Comparison of ENCODE assay signal across 10 cellular contexts in genomic region chr15:91338763-91339162, GRCh38.
A peak's percentile ranks its signal among the peaks of the same experiment; 100 is the strongest.
DNase-seq lines count a peak whose midpoint lies in the region; ATAC-seq and FAIRE-seq lines count a peak whose summit lies in the region.
"Had no signal": no experiment of that assay in that cellular context is flagged by ENCODE, and none has a peak within 500 bp of the region (broad histone marks: within the 10 kb centered on the region; RNA-seq: fewer than 3 reads in every experiment).

No MANE protein-coding gene starts in this region.

- no peak overlapping the region for H3K27ac Mint-ChIP-seq in activated CD4-positive, alpha-beta T cell treated with anti-CD3 and anti-CD28 coated beads for 36 hours

- peak; percentile 18 for DNase-seq in activated CD4-positive, alpha-beta T cell treated with anti-CD3 and anti-CD28 coated beads for 36 hours
- no peak for DNase-seq in activated CD4-positive, alpha-beta T cell treated with anti-CD3 and anti-CD28 coated beads for 1 hour
- DNase-seq in RKO (ENCODE audit: low spot score) = peak; percentile 26
- DNase-seq in neuronal stem cell (ENCODE audit: low spot score) = peak; percentile 57
- no peak for DNase-seq in OCI-M2 (lab: John Stamatoyannopoulos, UW; ENCODE audit: unreplicated experiment)
- DNase-seq in anterior cingulate cortex (lab: John Stamatoyannopoulos, UW) = no peak
- DNase-seq: gastrocnemius medialis, SHP77 had no signal

- no peak overlapping the region for H3K27ac ChIP-seq in neuronal stem cell (replicated peaks; ENCODE audit: low read length)
- H3K27ac ChIP-seq: gastrocnemius medialis had no signal

- H3K4ac ChIP-seq in neuronal stem cell (ENCODE audit: low read length) = no peak overlapping the region

- H3K4me1 ChIP-seq in neuronal stem cell (ENCODE audit: control insufficient read depth in 2 of 2, insufficient read depth in 1 of 2, low read depth in 1 of 2, low read length in 2 of 2) = no peaks in the 10 kb centered on the region
- H3K4me1 ChIP-seq: gastrocnemius medialis had no signal

- H2BK5ac ChIP-seq in neuronal stem cell (ENCODE audit: low read length) = no peak overlapping the region

- no peaks in the 10 kb centered on the region for H3K79me1 ChIP-seq in neuronal stem cell (ENCODE audit: low read depth, low read length)

- H3K9me3 ChIP-seq in neuronal stem cell (replicated peaks in 1 of 2; ENCODE audit: control insufficient read depth in 2 of 2, insufficient read depth in 1 of 2, low read depth in 1 of 2, low read length in 2 of 2) = no peaks in the 10 kb centered on the region
- H3K9me3 ChIP-seq: gastrocnemius medialis had no signal

- H2AK5ac ChIP-seq in neuronal stem cell (ENCODE audit: low read depth, low read length) = no peak overlapping the region

- no peak for ATAC-seq in activated CD4-positive, alpha-beta T cell treated with anti-CD3 and anti-CD28 coated beads for 36 hours
- no peak for ATAC-seq in GM19452 (IDR thresholded peaks at IDR 0.05; ENCODE audit: unreplicated experiment)
- ATAC-seq: gastrocnemius medialis had no signal

- FAIRE-seq in endometrium (lab: Jason Lieb, UNC) = peak; percentile 8

- H2AFZ ChIP-seq in neuronal stem cell (ENCODE audit: low read length) = no peak overlapping the region

- no peak overlapping the region for H3K4me3 ChIP-seq in neuronal stem cell (ENCODE audit: low read length in 2 of 2)
- H3K4me3 ChIP-seq: gastrocnemius medialis had no signal

- no peak overlapping the region for H2BK120ac ChIP-seq in neuronal stem cell (ENCODE audit: low read depth, low read length)

- peaks cover 5% of the 10 kb centered on the region for H3K27me3 Mint-ChIP-seq in activated CD4-positive, alpha-beta T cell treated with anti-CD3 and anti-CD28 coated beads for 36 hours

- no peaks in the 10 kb centered on the region for H3K36me3 Mint-ChIP-seq in activated CD4-positive, alpha-beta T cell treated with anti-CD3 and anti-CD28 coated beads for 36 hours (ENCODE audit: low read depth)

- H3K23ac ChIP-seq in neuronal stem cell (ENCODE audit: low read depth, low read length, poor library complexity) = no peak overlapping the region

- no peak overlapping the region for H2BK12ac ChIP-seq in neuronal stem cell (ENCODE audit: low read length)

- no peak overlapping the region for H3K14ac ChIP-seq in neuronal stem cell (ENCODE audit: low read length)

- H3K9ac ChIP-seq in neuronal stem cell (ENCODE audit: low read depth, low read length, poor library complexity) = no peak overlapping the region

- H3K4me2 ChIP-seq in neuronal stem cell (ENCODE audit: insufficient read depth, low read length, poor library complexity, severe bottlenecking) = no peak overlapping the region

- peaks cover 14% of the 10 kb centered on the region for H3K4me1 Mint-ChIP-seq in activated CD4-positive, alpha-beta T cell treated with anti-CD3 and anti-CD28 coated beads for 36 hours

- H3K9me3 Mint-ChIP-seq in activated CD4-positive, alpha-beta T cell treated with anti-CD3 and anti-CD28 coated beads for 36 hours (ENCODE audit: low read depth) = no peaks in the 10 kb centered on the region

- POLR2A ChIA-PET in activated CD4-positive, alpha-beta T cell treated with anti-CD3 and anti-CD28 coated beads for 36 hours (lab: Charles Lee) = no interaction called here

- CTCF ChIA-PET in activated CD4-positive, alpha-beta T cell treated with anti-CD3 and anti-CD28 coated beads for 36 hours (lab: Charles Lee) = interaction anchor here (0.7 to 1.0 kb wide), 2 partner anchors 8 to 31 kb away, joined by 3 read pairs; no protein-coding TSS in a partner anchor

- intact Hi-C loops in activated CD4-positive, alpha-beta T cell treated with anti-CD3 and anti-CD28 coated beads for 36 hours (cut with DNase I, micrococcal nuclease) = no loop called here

- no peak overlapping the region for H4K8ac ChIP-seq in neuronal stem cell (ENCODE audit: low read depth, low read length)

- H3K4me3 Mint-ChIP-seq in activated CD4-positive, alpha-beta T cell treated with anti-CD3 and anti-CD28 coated beads for 36 hours = no peak overlapping the region

- H2BK15ac ChIP-seq in neuronal stem cell (ENCODE audit: low read length) = no peak overlapping the region

- H4K91ac ChIP-seq in neuronal stem cell (ENCODE audit: low read depth, low read length, poor library complexity) = no peak overlapping the region

- H3K18ac ChIP-seq in neuronal stem cell (ENCODE audit: low read length) = no peak overlapping the region

- no peaks in the 10 kb centered on the region for H3K36me3 ChIP-seq in neuronal stem cell (replicated peaks in 1 of 2; ENCODE audit: control insufficient read depth in 2 of 2, insufficient read depth in 2 of 2, low read length in 2 of 2)
- H3K36me3 ChIP-seq: gastrocnemius medialis had no signal

- no CpG with 5 or more reads among the region's 3 CpGs for WGBS in neuronal stem cell (ENCODE audit: extremely low coverage in 2 of 2, insufficient read length in 2 of 2, insufficient replicate concordance in 1 of 2), 2 donors

- H3K27me3 ChIP-seq in neuronal stem cell (ENCODE audit: control insufficient read depth in 3 of 3, insufficient read depth in 3 of 3, low read depth in 1 of 3, low read length in 3 of 3) = no peaks in the 10 kb centered on the region
- H3K27me3 ChIP-seq: gastrocnemius medialis had no signal

Comparison
In these comparisons a context has a peak if more than half of its experiments do, and no peak if none do; other contexts are left out.
1. DNase-seq: peak in activated CD4-positive, alpha-beta T cell treated with anti-CD3 and anti-CD28 coated beads for 36 hours (single experiment), RKO (single experiment) and neuronal stem cell (single experiment); none in activated CD4-positive, alpha-beta T cell treated with anti-CD3 and anti-CD28 coated beads for 1 hour (single experiment), OCI-M2 (single experiment) and anterior cingulate cortex (0 of 58).